12 cellular contexts compared by ENCODE assay signal in the genomic region with DNA sequence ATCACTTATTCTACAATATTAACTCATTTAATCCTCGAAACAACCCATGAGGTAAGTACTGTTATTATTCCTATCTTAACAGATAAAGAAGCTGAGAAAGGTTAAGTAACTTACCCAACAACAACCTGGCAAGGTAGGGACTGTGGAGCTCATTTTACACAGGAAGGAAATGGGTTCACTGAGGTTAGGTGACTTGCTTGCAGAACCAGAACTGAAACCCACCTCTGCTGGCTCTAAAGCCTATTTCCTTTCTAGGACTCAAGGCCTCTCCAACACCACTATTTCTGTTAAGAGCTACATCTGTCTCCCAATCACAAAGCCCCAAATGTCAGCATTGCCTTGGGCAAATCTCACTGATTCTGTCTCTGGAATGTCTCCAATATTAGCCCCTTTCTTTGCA. TPM values are rescaled to one million over a fixed set of nuclear protein-coding genes. Genes with fewer than 3 reads are reported as not detected.
A peak's percentile ranks its signal among the peaks of the same experiment; 100 is the strongest.
DNase-seq lines count a peak whose midpoint lies in the region; ATAC-seq, FAIRE-seq and TF ChIP-seq lines count a peak whose summit lies in the region.
"Had no signal": no experiment of that assay in that cellular context is flagged by ENCODE, and none has a peak within 500 bp of the region (broad histone marks: within the 10 kb centered on the region; RNA-seq: fewer than 3 reads in every experiment).

No MANE protein-coding gene starts in this region.

- H3K4me3 ChIP-seq in HepG2 (replicated peaks in 1 of 3; ENCODE audit: insufficient read depth in 1 of 3, low read depth in 2 of 3, low read length in 3 of 3), result no peak overlapping the region
- H3K4me3 ChIP-seq: upper lobe of left lung had no signal

- H3K4me1 Mint-ChIP-seq in activated naive CD8-positive, alpha-beta T cell treated with anti-CD3 and anti-CD28 coated beads, Interleukin-2, amount 50 U/mL, for 24 hours, result peaks cover 32% of the 10 kb centered on the region

- no peak for TF ChIP-seq POLR2A in HepG2 (IDR thresholded peaks at IDR 0.05; ENCODE audit: insufficient read depth in 1 of 2, low read depth in 2 of 2, low read length in 2 of 2)

- no peaks in the 10 kb centered on the region; a peak in 1 of 5 replicates for H3K27me3 ChIP-seq in HepG2 (ENCODE audit: control insufficient read depth in 1 of 2, insufficient read depth in 2 of 2, low read length in 2 of 2)
- H3K27me3 ChIP-seq: upper lobe of left lung had no signal

- H3K4me1 ChIP-seq in HepG2 (ENCODE audit: insufficient read depth, low read length), result no peaks in the 10 kb centered on the region
- H3K4me1 ChIP-seq: upper lobe of left lung had no signal

- ATAC-seq in GM18519 (IDR thresholded peaks at IDR 0.05; ENCODE audit: low FRiP score, unreplicated experiment), result peak; percentile 81
- ATAC-seq in GM21367 (IDR thresholded peaks at IDR 0.05; ENCODE audit: unreplicated experiment), result peak; percentile 81
- peak; percentile 84 for ATAC-seq in HG03097 (IDR thresholded peaks at IDR 0.05; ENCODE audit: low FRiP score, unreplicated experiment)
- ATAC-seq in activated naive CD8-positive, alpha-beta T cell treated with anti-CD3 and anti-CD28 coated beads, Interleukin-2, amount 50 U/mL, for 24 hours, result peak; percentile 44
- ATAC-seq in HepG2, result no peak
- ATAC-seq: PC-3 had no signal

- intact Hi-C loops in HepG2 (cut with micrococcal nuclease; ENCODE audit: unreplicated experiment), result no loop called here

- no peak overlapping the region for H3K27ac ChIP-seq in HepG2 (ENCODE audit: extremely low read length, insufficient read depth, low read length)
- H3K27ac ChIP-seq: upper lobe of left lung had no signal

- H2AFZ ChIP-seq in HepG2 (ENCODE audit: low read length), result no peak overlapping the region

- H3K4me2 ChIP-seq in HepG2 (ENCODE audit: low read depth, low read length), result no peak overlapping the region

- no peak for TF ChIP-seq RAD21 in HepG2 (CRISPR knock-in tag; IDR thresholded peaks at IDR 0.05)

- CTCF ChIA-PET in HepG2 (lab: Yijun Ruan, JAX; ENCODE audit: low intra/inter-chr PET ratio, low total read pairs), result no interaction called here

- H3K9ac ChIP-seq in HepG2 (ENCODE audit: insufficient read depth, low read depth, low read length), result no peak overlapping the region

- H3K9me3 ChIP-seq in HepG2 (ENCODE audit: low read length), result no peaks in the 10 kb centered on the region
- H3K9me3 ChIP-seq: upper lobe of left lung had no signal

- no peak for DNase-seq in activated naive CD8-positive, alpha-beta T cell treated with anti-CD3 and anti-CD28 coated beads, Interleukin-2, amount 50 U/mL, for 24 hours
- DNase-seq in HepG2 (ENCODE audit: low spot score), result no peak
- DNase-seq in HuH-7 (ENCODE audit: low spot score), result no peak
- DNase-seq in superior temporal gyrus (ENCODE audit: extremely low spot score), result no peak
- no peak for DNase-seq in HT-29 (ENCODE audit: low spot score)
- DNase-seq: foreskin melanocyte, PC-3, upper lobe of left lung had no signal

- in situ Hi-C loops in HepG2 (cut with HindIII; ENCODE audit: extremely low pct_ligation_motif_present, low pct_unique_long_range_greater_than_20kb), result no loop called here

- POLR2A ChIA-PET in HepG2 (lab: Yijun Ruan, JAX), result no interaction called here

- TF ChIP-seq EP300 in HepG2 (IDR thresholded peaks at IDR 0.05; ENCODE audit: low read depth in 2 of 2, low read length in 2 of 2), result no peak
- no peak for TF ChIP-seq EP300 in HepG2 (CRISPR knock-in tag; IDR thresholded peaks at IDR 0.05; ENCODE audit: borderline replicate concordance)

- no peaks in the 10 kb centered on the region for H3K36me3 ChIP-seq in HepG2 (replicated peaks in 1 of 2; ENCODE audit: control insufficient read depth in 1 of 2, insufficient read depth in 2 of 2, low read length in 2 of 2)
- H3K36me3 ChIP-seq: upper lobe of left lung had no signal

- no peaks in the 10 kb centered on the region for H4K20me1 ChIP-seq in HepG2 (ENCODE audit: insufficient read depth, low read length)

- H3K4me3 Mint-ChIP-seq in activated naive CD8-positive, alpha-beta T cell treated with anti-CD3 and anti-CD28 coated beads, Interleukin-2, amount 50 U/mL, for 24 hours, result no peak overlapping the region

- H3K9me3 Mint-ChIP-seq in activated naive CD8-positive, alpha-beta T cell treated with anti-CD3 and anti-CD28 coated beads, Interleukin-2, amount 50 U/mL, for 24 hours, result no peaks in the 10 kb centered on the region

- no peak for FAIRE-seq in HepG2 (lab: Jason Lieb, UNC)
- FAIRE-seq: G401.6 had no signal

- H3K27ac Mint-ChIP-seq in activated naive CD8-positive, alpha-beta T cell treated with anti-CD3 and anti-CD28 coated beads, Interleukin-2, amount 50 U/mL, for 24 hours, result peak overlapping the region; percentile 26

- no peaks in the 10 kb centered on the region for H3K36me3 Mint-ChIP-seq in activated naive CD8-positive, alpha-beta T cell treated with anti-CD3 and anti-CD28 coated beads, Interleukin-2, amount 50 U/mL, for 24 hours (ENCODE audit: low read depth)

- BruUV-seq in HepG2 (replicated peaks; lab: Mats Ljungman, UMichigan), result no TSS peak

- H3K79me2 ChIP-seq in HepG2 (ENCODE audit: insufficient read depth, low read length), result no peaks in the 10 kb centered on the region

- no peak for TF ChIP-seq CTCF in HepG2 (CRISPR knock-in tag; IDR thresholded peaks at IDR 0.05)

- H3K27me3 Mint-ChIP-seq in activated naive CD8-positive, alpha-beta T cell treated with anti-CD3 and anti-CD28 coated beads, Interleukin-2, amount 50 U/mL, for 24 hours, result no peaks in the 10 kb centered on the region

- WGBS in HepG2 (ENCODE audit: low lambda C conversion rate), result 0% methylated on average over 1 of the region's 1 CpG

TF ChIP-seq in HepG2, 621 proteins besides CTCF, POLR2A, EP300 and RAD21 (continues in another document):
- TF ChIP-seq SP140L (CRISPR knock-in tag; IDR thresholded peaks at IDR 0.05; ENCODE audit: borderline replicate concordance) (no peak), HCFC1 (IDR thresholded peaks at IDR 0.05; ENCODE audit: low read depth, low read length) (no peak), ZNF331 (CRISPR knock-in tag; IDR thresholded peaks at IDR 0.05) (no peak), FLYWCH1 (CRISPR knock-in tag; IDR thresholded peaks at IDR 0.05) (no peak)

RNA-seq across cellular contexts. Expression of a gene that starts 38.9 kb away (rescaled TPM):
- total RNA-seq in HepG2 (2016; rRNA removed; fragmentation: Illumina TruSeq; extraction: Trizol), result not detected in 2 replicates
- not detected in 2 replicates for total RNA-seq in HepG2 (2016; cell fraction: cytosol; rRNA removed; fragmentation: Illumina TruSeq; extraction: Trizol; ENCODE audit: low read depth)
- not detected in 2 replicates for total RNA-seq in HepG2 (2016; cell fraction: insoluble cytoplasmic fraction; rRNA removed; fragmentation: Illumina TruSeq; extraction: Trizol)
- not detected in 2 replicates for total RNA-seq in HepG2 (2016; cell fraction: membrane; rRNA removed; fragmentation: Illumina TruSeq; extraction: Trizol)
- total RNA-seq in HepG2 (2016; cell fraction: nucleus; rRNA removed; fragmentation: Illumina TruSeq; extraction: Trizol), result not detected in 2 replicates
- not detected in 2 replicates for polyA plus RNA-seq in HepG2 (2011; rRNA removed)
- polyA plus RNA-seq in HepG2 (2011; cell fraction: cytosol; rRNA removed), result not detected in 2 replicates
- polyA plus RNA-seq in HepG2 (2011; cell fraction: nucleus; rRNA removed), result not detected in 2 replicates
- not detected in 2 replicates for polyA plus RNA-seq in HepG2 (2012)
- not detected in 2 replicates for polyA plus RNA-seq in HepG2 (2016; cell fraction: cytosol; fragmentation: Illumina TruSeq; extraction: Trizol; ENCODE audit: low read depth)
- polyA plus RNA-seq in HepG2 (2016; cell fraction: insoluble cytoplasmic fraction; fragmentation: Illumina TruSeq; extraction: Trizol; ENCODE audit: low read depth), result not detected in 2 replicates
- polyA plus RNA-seq in HepG2 (2016; cell fraction: membrane; fragmentation: Illumina TruSeq; extraction: Trizol; ENCODE audit: low read depth), result not detected in 2 replicates
- not detected in 2 replicates for polyA plus RNA-seq in HepG2 (2016; cell fraction: nucleus; fragmentation: Illumina TruSeq; extraction: Trizol; ENCODE audit: insufficient read depth, low read depth)
- polyA minus RNA-seq in HepG2 (2011; rRNA and poly(A)+ RNA removed; ENCODE audit: low replicate concordance), result not detected in 2 replicates
- not detected in 2 replicates for polyA minus RNA-seq in HepG2 (2011; cell fraction: cytosol; rRNA and poly(A)+ RNA removed)
- polyA minus RNA-seq in HepG2 (2011; cell fraction: nucleus; rRNA and poly(A)+ RNA removed), result not detected in 2 replicates
- not detected in 2 replicates for total RNA-seq in HT-29 (2014; rRNA removed; shearing (Covaris generic))
- total RNA-seq: PC-3, upper lobe of left lung had no signal

RNA-seq across cellular contexts. Expression of a gene that starts 44.5 kb away (rescaled TPM):
- total RNA-seq in HepG2 (2016; rRNA removed; fragmentation: Illumina TruSeq; extraction: Trizol), result 0.03 and 0.09 TPM in 2 replicates
- total RNA-seq in HepG2 (2016; cell fraction: cytosol; rRNA removed; fragmentation: Illumina TruSeq; extraction: Trizol; ENCODE audit: low read depth), result not detected in 2 replicates
- 0.06 TPM in 2 replicates for total RNA-seq in HepG2 (2016; cell fraction: insoluble cytoplasmic fraction; rRNA removed; fragmentation: Illumina TruSeq; extraction: Trizol)
- total RNA-seq in HepG2 (2016; cell fraction: membrane; rRNA removed; fragmentation: Illumina TruSeq; extraction: Trizol), result 0.03 and 0.09 TPM in 2 replicates
- not detected in 2 replicates for total RNA-seq in HepG2 (2016; cell fraction: nucleus; rRNA removed; fragmentation: Illumina TruSeq; extraction: Trizol)
- 0.03 TPM in 2 replicates for polyA plus RNA-seq in HepG2 (2011; rRNA removed)
- 0.01 and 0.03 TPM in 2 replicates for polyA plus RNA-seq in HepG2 (2011; cell fraction: cytosol; rRNA removed)
- 0.03 and 0.07 TPM in 2 replicates for polyA plus RNA-seq in HepG2 (2011; cell fraction: nucleus; rRNA removed)
- 0.04 and 0.09 TPM in 2 replicates for polyA plus RNA-seq in HepG2 (2012)
- not detected in 2 replicates for polyA plus RNA-seq in HepG2 (2016; cell fraction: cytosol; fragmentation: Illumina TruSeq; extraction: Trizol; ENCODE audit: low read depth)
- polyA plus RNA-seq in HepG2 (2016; cell fraction: insoluble cytoplasmic fraction; fragmentation: Illumina TruSeq; extraction: Trizol; ENCODE audit: low read depth), result 0.07 and 0.10 TPM in 2 replicates
- polyA plus RNA-seq in HepG2 (2016; cell fraction: membrane; fragmentation: Illumina TruSeq; extraction: Trizol; ENCODE audit: low read depth), result 0.03 TPM in 1 of 2 replicates, not detected in the other
- polyA plus RNA-seq in HepG2 (2016; cell fraction: nucleus; fragmentation: Illumina TruSeq; extraction: Trizol; ENCODE audit: insufficient read depth, low read depth), result 0.11 TPM in 1 of 2 replicates, not detected in the other
- polyA minus RNA-seq in HepG2 (2011; rRNA and poly(A)+ RNA removed; ENCODE audit: low replicate concordance), result 0.02 and 15.4 TPM in 2 replicates
- polyA minus RNA-seq in HepG2 (2011; cell fraction: cytosol; rRNA and poly(A)+ RNA removed), result not detected in 2 replicates
- polyA minus RNA-seq in HepG2 (2011; cell fraction: nucleus; rRNA and poly(A)+ RNA removed), result 0.12 TPM in 1 of 2 replicates, not detected in the other
- 3.1 TPM in 2 replicates for total RNA-seq in HT-29 (2014; rRNA removed; shearing (Covaris generic))
